ENCODE assay signal across 8 cellular contexts in genomic region chr4:145218251-145218650, GRCh38.
A peak's percentile ranks its signal among the peaks of the same experiment; 100 is the strongest.
DNase-seq lines count a peak whose midpoint lies in the region; ATAC-seq and TF ChIP-seq lines count a peak whose summit lies in the region.

No MANE protein-coding gene starts in this region.

- TF ChIP-seq CTCF in fibroblast of mammary gland (conservative IDR thresholded peaks at IDR 0.05; ENCODE audit: control insufficient read depth, insufficient read depth, low read depth, low read length), result no peak

- H3K4me3 ChIP-seq in fibroblast of mammary gland (ENCODE audit: control insufficient read depth, low read depth, low read length), result no peak overlapping the region

- ATAC-seq in GM18508 (IDR thresholded peaks at IDR 0.05; ENCODE audit: insufficient read depth, unreplicated experiment) (peak; percentile 69), GM21515 (IDR thresholded peaks at IDR 0.05; ENCODE audit: unreplicated experiment) (peak; percentile 89), HG03135 (IDR thresholded peaks at IDR 0.05; ENCODE audit: unreplicated experiment) (peak; percentile 95)

- DNase-seq in fibroblast of mammary gland (ENCODE audit: low read depth) (peak; percentile 9), NCI-H345 (lab: John Stamatoyannopoulos, UW) (no peak), iPS-NIHi7 (ENCODE audit: extremely low spot score) (no peak), nucleus accumbens (lab: John Stamatoyannopoulos, UW) (no peak), ACHN (no peak)

- in situ Hi-C loops in ACHN (cut with HindIII; ENCODE audit: low pct_ligation_motif_present, low pct_unique_long_range_greater_than_20kb, low sequenced_read_pairs), result no loop called here
